Comparison of ENCODE assay signal across 20 cellular contexts in the genomic region with DNA sequence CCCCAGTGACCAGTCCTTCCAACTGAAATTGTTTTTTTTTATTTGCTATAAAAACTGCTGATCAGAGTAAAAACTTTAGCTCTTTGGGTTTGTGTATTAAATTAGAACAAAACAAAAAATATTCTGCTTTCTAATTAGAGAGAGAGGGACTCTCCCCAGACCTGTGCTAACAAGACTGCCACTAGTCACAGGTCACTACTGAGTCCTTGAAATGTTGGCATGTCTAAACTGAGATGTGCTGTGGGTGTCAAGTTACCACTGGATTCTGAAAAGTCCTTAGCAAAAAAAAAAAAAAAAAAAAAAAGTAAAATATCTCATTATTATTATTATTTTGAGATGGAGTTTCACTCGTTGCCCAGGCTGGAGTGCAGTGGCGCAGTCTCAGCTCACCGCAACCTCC.
"Had no signal": no experiment of that assay in that cellular context is flagged by ENCODE, and none has a peak within 500 bp of the region (broad histone marks: within the 10 kb centered on the region; RNA-seq: fewer than 3 reads in every experiment).

No MANE protein-coding gene starts in this region.

- H3K9me3 ChIP-seq: left ventricle myocardium inferior, mucosa of descending colon, ovary, right atrium auricular region, right lobe of liver, tibial nerve, uterus had no signal

- H3K36me3 ChIP-seq: left ventricle myocardium inferior, ovary, right atrium auricular region, right lobe of liver, tibial nerve, uterus had no signal

- H3K4me3 ChIP-seq: left ventricle myocardium inferior, mucosa of descending colon, ovary, right atrium auricular region, right lobe of liver, smooth muscle cell, tibial nerve, uterus had no signal

- ATAC-seq: mucosa of descending colon; naive thymus-derived CD4-positive, alpha-beta T cell; natural killer cell treated with Interleukin-12 subunit alpha and Interleukin-12 subunit beta and Interleukin-15 and Interleukin-18, amount 100 ng/mL, for 72 hours; right lobe of liver; stimulated activated memory B cell treated with anti-CD40 and anti-IgM and Interleukin-4, amounts not matched to agents 10 μg/mL and 1 μg/mL and 100 μg/mL, for 72 hours; stimulated activated naive CD8-positive, alpha-beta T cell treated with anti-CD3 and anti-CD28 coated beads, Interleukin-15, amount 100 ng/mL, for 72 hours had no signal

- H3K4me2 ChIP-seq: smooth muscle cell had no signal

- DNase-seq: islet precursor cell; left ventricle myocardium inferior; midbrain; mucosa of descending colon; naive thymus-derived CD4-positive, alpha-beta T cell; ovary; right lobe of liver; stimulated activated CD4-positive, alpha-beta T cell treated with anti-CD3 and anti-CD28 coated beads, Interleukin-1b, Interleukin-23, amount 100 ng/mL, for 48 hours; stimulated activated CD4-positive, alpha-beta T cell treated with anti-CD3 and anti-CD28 coated beads, Interleukin-2, amount 100 ng/mL, for 48 hours; stimulated activated CD4-positive, alpha-beta T cell treated with anti-CD3 and anti-CD28 coated beads, Interleukin-4, amount 100 ng/mL, for 4 hours; stimulated activated CD8-positive, alpha-beta memory T cell treated with anti-CD3 and anti-CD28 coated beads, Interleukin-4, amount 100 ng/mL, for 48 hours; stimulated activated naive CD4-positive, alpha-beta T cell treated with Interleukin-2 at 50 U/mL for 16 hours; stimulated activated naive CD8-positive, alpha-beta T cell treated with anti-CD3 and anti-CD28 coated beads, Interleukin-15, amount 100 ng/mL, for 72 hours; substantia nigra; uterus had no signal

- H3K27ac ChIP-seq: left ventricle myocardium inferior, ovary, right atrium auricular region, right lobe of liver, tibial nerve, uterus had no signal

- H3K27me3 ChIP-seq: ovary, right atrium auricular region, right lobe of liver, tibial nerve, uterus had no signal

- H3K4me1 ChIP-seq: left ventricle myocardium inferior, right atrium auricular region, right lobe of liver, tibial nerve, uterus had no signal
